7 cellular contexts compared by ENCODE assay signal in genomic region chr7:93146465-93147127, GRCh38. TPM values are rescaled to one million over a fixed set of nuclear protein-coding genes. Genes with fewer than 3 reads are reported as not detected.
DNase-seq lines count a peak whose midpoint lies in the region; ATAC-seq lines count a peak whose summit lies in the region.

No MANE protein-coding gene starts in this region.

- DNase-seq in GM19238 (ENCODE audit: insufficient read length, low spot score) (peak; percentile 2), NCI-H187 (lab: John Stamatoyannopoulos, UW) (no peak), hippocampal formation (lab: John Stamatoyannopoulos, UW) (no peak)
- DNase-seq in naive thymus-derived CD8-positive, alpha-beta T cell, result no peak
- DNase-seq in effector CD8-positive, alpha-beta T cell (lab: John Stamatoyannopoulos, UW), result no peak

- H3K4me1 Mint-ChIP-seq in activated naive CD8-positive, alpha-beta T cell (ENCODE audit: low read depth), result peaks cover 33% of the 10 kb centered on the region
- peaks cover 19 to 52% (median 31%) of the 10 kb centered on the region in 4 donors for H3K4me1 Mint-ChIP-seq in naive thymus-derived CD8-positive, alpha-beta T cell

- peak; percentile 42 for ATAC-seq in HG03135 (IDR thresholded peaks at IDR 0.05; ENCODE audit: unreplicated experiment)
- ATAC-seq in naive thymus-derived CD8-positive, alpha-beta T cell, result no peak

- peak overlapping the region; percentile 91 for H3K4me3 Mint-ChIP-seq in activated naive CD8-positive, alpha-beta T cell
- peak overlapping the region; percentile 84 to 98 (median 93) for H3K4me3 Mint-ChIP-seq in naive thymus-derived CD8-positive, alpha-beta T cell

- peaks cover 28% of the 10 kb centered on the region for H3K36me3 Mint-ChIP-seq in activated naive CD8-positive, alpha-beta T cell
- peaks cover 7 to 17% (median 16%) of the 10 kb centered on the region in 3 donors for H3K36me3 Mint-ChIP-seq in naive thymus-derived CD8-positive, alpha-beta T cell

- H3K9me3 Mint-ChIP-seq in activated naive CD8-positive, alpha-beta T cell (ENCODE audit: low read depth), result no peaks in the 10 kb centered on the region
- peaks cover 0 to 6% (median 0%) of the 10 kb centered on the region in 9 donors for H3K9me3 Mint-ChIP-seq in naive thymus-derived CD8-positive, alpha-beta T cell

- POLR2A ChIA-PET in naive thymus-derived CD8-positive, alpha-beta T cell (lab: Charles Lee), result interaction anchor here (1.0 to 1.8 kb wide), 2 partner anchors 28 to 699 kb away, joined by 4 to 5 read pairs; partner anchors contain the start of genes GATAD1 and SAMD9

- H3K27ac Mint-ChIP-seq in activated naive CD8-positive, alpha-beta T cell, result peak overlapping the region; percentile 75
- peak overlapping the region in 9 of 10 donors; percentile 60 to 98 (median 93) for H3K27ac Mint-ChIP-seq in naive thymus-derived CD8-positive, alpha-beta T cell

- H3K27me3 Mint-ChIP-seq in activated naive CD8-positive, alpha-beta T cell, result no peaks in the 10 kb centered on the region
- H3K27me3 Mint-ChIP-seq in naive thymus-derived CD8-positive, alpha-beta T cell, result no peaks in the 10 kb centered on the region

RNA-seq across cellular contexts. Expression of gene SAMD9L, which starts 1.6 kb away (rescaled TPM):
- 10 to 100 TPM; 27.6 to 28.8 TPM for total RNA-seq in naive thymus-derived CD8-positive, alpha-beta T cell
- 10 to 100 TPM; 29.3 to 43.1 (median 32.4) TPM for polyA plus RNA-seq in naive thymus-derived CD8-positive, alpha-beta T cell

RNA-seq across cellular contexts. Expression of gene SAMD9, which starts 28.8 kb away (rescaled TPM):
- 10 to 100 TPM; 46.8 to 49.9 TPM for total RNA-seq in naive thymus-derived CD8-positive, alpha-beta T cell
- polyA plus RNA-seq in naive thymus-derived CD8-positive, alpha-beta T cell, result 10 to 100 TPM; 21.7 to 28.3 (median 22.7) TPM
